8 cellular contexts compared by ENCODE assay signal in the genomic region with DNA sequence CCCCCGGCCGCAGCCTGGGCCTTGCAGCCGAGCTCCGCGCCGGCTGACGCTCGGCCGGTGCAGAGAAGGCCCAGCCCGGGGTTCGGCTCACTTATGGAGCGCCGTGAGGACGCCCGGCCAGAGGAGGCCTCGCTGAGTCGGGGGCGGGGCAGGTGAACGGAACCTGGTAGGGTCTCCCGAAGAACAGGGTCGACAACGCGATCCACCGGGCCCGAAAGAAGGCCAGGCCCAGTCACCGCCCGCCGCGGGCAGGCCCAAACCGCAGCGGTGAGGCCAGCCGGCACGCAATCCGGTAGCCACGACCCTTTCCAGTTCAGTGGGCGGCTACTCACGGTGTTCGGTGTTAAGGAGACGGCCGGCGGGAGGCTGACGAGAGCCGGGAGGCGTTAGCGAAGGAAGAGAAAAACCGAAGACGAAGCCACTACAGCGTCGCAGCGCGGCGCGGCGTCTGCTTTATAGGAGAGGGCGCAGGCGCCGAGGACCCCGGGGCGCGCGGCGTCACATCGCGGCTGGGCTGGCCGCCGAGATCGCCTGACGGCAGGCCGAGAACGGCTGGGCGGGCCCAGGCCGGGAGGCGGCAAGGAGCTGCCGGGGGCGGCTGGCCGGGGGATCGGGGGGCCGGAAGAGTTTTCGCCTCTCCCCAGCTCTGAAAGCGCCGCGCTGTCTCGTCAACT. TPM values are rescaled to one million over a fixed set of nuclear protein-coding genes. Genes with fewer than 3 reads are reported as not detected.
A peak's percentile ranks its signal among the peaks of the same experiment; 100 is the strongest.
DNase-seq lines count a peak whose midpoint lies in the region; ATAC-seq and TF ChIP-seq lines count a peak whose summit lies in the region.

A gene (minus strand): TSS at position 428 of the 674 bp plus-strand sequence. CDS start 2,928 bp downstream, outside the sequence.

- H3K27ac ChIP-seq in DND-41 (ENCODE audit: low read length) (peak within 1 kb of the TSS; percentile 93), KMS-11 (peak within 1 kb of the TSS; percentile 97)

- peaks cover 12% of the 10 kb centered on the region for H3K36me3 Mint-ChIP-seq in natural killer cell treated with Interleukin-12 subunit alpha and Interleukin-12 subunit beta and Interleukin-15 and Interleukin-18, amount 100 ng/mL, for 72 hours

- H3K27me3 Mint-ChIP-seq in natural killer cell treated with Interleukin-12 subunit alpha and Interleukin-12 subunit beta and Interleukin-15 and Interleukin-18, amount 100 ng/mL, for 72 hours: no peaks in the 10 kb centered on the region

- H3K79me2 ChIP-seq in DND-41 (ENCODE audit: insufficient read depth, low read length) (peaks cover 56% of the 10 kb centered on the region), KMS-11 (ENCODE audit: insufficient read depth, low read depth) (peaks cover 49% of the 10 kb centered on the region)

- H3K9ac ChIP-seq in DND-41 (ENCODE audit: low read depth, low read length): peak within 1 kb of the TSS; percentile 95
- H3K9ac ChIP-seq in KMS-11: peak within 1 kb of the TSS; percentile 99

- H2AFZ ChIP-seq in DND-41 (ENCODE audit: low read depth, low read length) (peak within 1 kb of the TSS; percentile 95), KMS-11 (ENCODE audit: low read depth) (peak within 1 kb of the TSS; percentile 84)

- no peak for TF ChIP-seq CTCF in DND-41 (IDR thresholded peaks at IDR 0.05; ENCODE audit: borderline replicate concordance, extremely low read depth, low read length, poor library complexity, severe bottlenecking)
- no peak for TF ChIP-seq CTCF in KMS-11 (conservative IDR thresholded peaks at IDR 0.05; ENCODE audit: low read depth, low read length)
- TF ChIP-seq CTCF in fibroblast of pulmonary artery (IDR thresholded peaks at IDR 0.05; ENCODE audit: low read length, missing control alignments): no peak

- H3K4me2 ChIP-seq in DND-41 (ENCODE audit: insufficient read depth, low read length): peak within 1 kb of the TSS; percentile 91
- H3K4me2 ChIP-seq in KMS-11: peak within 1 kb of the TSS; percentile 90

- H3K4me1 ChIP-seq in DND-41 (ENCODE audit: insufficient read depth, low read length) (peaks cover 35% of the 10 kb centered on the region), KMS-11 (ENCODE audit: low read depth, poor library complexity, severe bottlenecking) (peaks cover 30% of the 10 kb centered on the region)

- H3K4me3 ChIP-seq in DND-41 (ENCODE audit: low read depth in 1 of 2, low read length in 2 of 2): peak within 1 kb of the TSS; percentile 71 to 82
- no peak within 1 kb of the TSS for H3K4me3 ChIP-seq in KMS-11 (IDR thresholded peaks at IDR 0.05; ENCODE audit: insufficient read depth, low read depth, low read length)
- H3K4me3 ChIP-seq in fibroblast of pulmonary artery (replicated peaks; ENCODE audit: low read depth, low read length): peak within 1 kb of the TSS; percentile 80

- peaks cover 24 to 27% of the 10 kb centered on the region in 2 donors for H3K4me1 Mint-ChIP-seq in natural killer cell treated with Interleukin-12 subunit alpha and Interleukin-12 subunit beta and Interleukin-15 and Interleukin-18, amount 100 ng/mL, for 72 hours (ENCODE audit: low read depth in 2 of 2)

- H3K27me3 ChIP-seq in DND-41 (ENCODE audit: insufficient read depth, low read length, poor library complexity) (no peaks in the 10 kb centered on the region), KMS-11 (ENCODE audit: insufficient read depth, low read depth) (no peaks in the 10 kb centered on the region)

- H3K27ac Mint-ChIP-seq in natural killer cell treated with Interleukin-12 subunit alpha and Interleukin-12 subunit beta and Interleukin-15 and Interleukin-18, amount 100 ng/mL, for 72 hours: peak within 1 kb of the TSS; percentile 83 to 96

- H3K36me3 ChIP-seq in DND-41 (ENCODE audit: insufficient read depth, low read length) (peaks cover 27% of the 10 kb centered on the region), KMS-11 (ENCODE audit: insufficient read depth) (peaks cover 5% of the 10 kb centered on the region; the same call in 1 of the 2 replicates)

- H3K4me3 Mint-ChIP-seq in natural killer cell treated with Interleukin-12 subunit alpha and Interleukin-12 subunit beta and Interleukin-15 and Interleukin-18, amount 100 ng/mL, for 72 hours: peak within 1 kb of the TSS; percentile 88

- DNase-seq in DND-41 (peak; percentile 85), SHP77 treated with DMSO at 0.1 percent for 48 hours (lab: John Stamatoyannopoulos, UW) (peak; percentile 44), fibroblast of pulmonary artery (ENCODE audit: low read depth) (peak; percentile 81)
- DNase-seq in activated effector memory CD4-positive, alpha-beta T cell treated with Interleukin-2 at 50 U/mL for 16 hours: peak; percentile 82
- DNase-seq in natural killer cell treated with Interleukin-12 subunit alpha and Interleukin-12 subunit beta and Interleukin-15 and Interleukin-18, amount 100 ng/mL, for 72 hours (ENCODE audit: low spot score): peak; percentile 91
- peak; percentile 81 for DNase-seq in stimulated activated naive CD4-positive, alpha-beta T cell treated with Interleukin-2 at 50 U/mL for 16 hours (lab: John Stamatoyannopoulos, UW)

- ATAC-seq in DND-41 (ENCODE audit: insufficient read depth, low read depth): peak; percentile 81
- peak; percentile 81 for ATAC-seq in GM21723 (IDR thresholded peaks at IDR 0.05; ENCODE audit: unreplicated experiment)
- ATAC-seq in natural killer cell treated with Interleukin-12 subunit alpha and Interleukin-12 subunit beta and Interleukin-15 and Interleukin-18, amount 100 ng/mL, for 72 hours: peak; percentile 94

- no peaks in the 10 kb centered on the region for H3K9me3 ChIP-seq in DND-41 (ENCODE audit: insufficient read depth, low read length, severe bottlenecking)

- H4K20me1 ChIP-seq in DND-41 (ENCODE audit: insufficient read depth, low read length): peaks cover 36% of the 10 kb centered on the region
- H4K20me1 ChIP-seq in KMS-11 (ENCODE audit: insufficient read depth): peaks cover 5% of the 10 kb centered on the region; the same call in 1 of the 2 replicates

- H3K9me3 Mint-ChIP-seq in natural killer cell treated with Interleukin-12 subunit alpha and Interleukin-12 subunit beta and Interleukin-15 and Interleukin-18, amount 100 ng/mL, for 72 hours: no peaks in the 10 kb centered on the region

RNA-seq across cellular contexts. Expression of the gene that starts here (rescaled TPM):
- total RNA-seq in natural killer cell treated with Interleukin-12 subunit alpha and Interleukin-12 subunit beta and Interleukin-15 and Interleukin-18, amount 100 ng/mL, for 72 hours: 100 to 1,000 TPM; 162 to 210 TPM
